11 cellular contexts compared by ENCODE assay signal in the genomic region with DNA sequence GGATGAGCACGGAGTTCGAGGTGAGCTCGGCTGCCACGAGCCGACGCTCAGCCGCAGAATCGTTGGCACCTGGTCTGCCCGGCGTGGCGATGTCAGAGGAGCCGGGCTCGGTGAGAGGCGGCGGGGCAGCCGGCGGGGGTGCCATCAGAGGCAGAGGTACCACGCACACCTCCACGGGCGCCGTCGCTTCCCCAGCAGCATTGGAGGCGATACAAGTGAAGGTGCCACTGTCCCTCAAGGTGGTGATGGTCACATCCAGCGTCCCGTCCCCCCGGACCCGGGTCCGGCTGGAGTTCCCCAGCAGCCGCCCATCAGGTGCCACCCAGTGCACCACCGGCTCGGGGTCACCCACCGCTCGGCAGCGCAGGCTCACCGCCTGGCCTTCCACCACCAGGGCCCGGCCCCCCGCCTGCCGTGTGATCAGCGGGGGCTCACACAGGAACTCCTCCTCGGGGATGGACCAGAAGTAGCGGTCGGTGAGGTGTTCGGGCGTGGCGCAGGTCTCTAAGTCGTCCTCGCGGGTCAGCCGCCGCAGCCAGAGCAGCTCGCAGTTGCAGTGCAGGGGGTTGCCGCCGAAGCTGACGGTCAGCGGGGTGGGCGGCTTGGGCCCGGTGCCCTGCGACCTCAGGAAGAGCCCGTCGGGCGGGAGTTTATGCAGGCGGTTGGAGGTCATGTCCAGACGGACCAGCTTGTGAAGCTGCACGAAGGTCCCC. TPM values are rescaled to one million over a fixed set of nuclear protein-coding genes. Genes with fewer than 3 reads are reported as not detected.
"Had no signal": no experiment of that assay in that cellular context is flagged by ENCODE, and none has a peak within 500 bp of the region (broad histone marks: within the 10 kb centered on the region; RNA-seq: fewer than 3 reads in every experiment).

No MANE protein-coding gene starts in this region.

- H3K9me3 Mint-ChIP-seq: H9, HFFc6, IgD-negative memory B cell had no signal

- ATAC-seq: HepG2 had no signal

- H3K27me3 Mint-ChIP-seq: IgD-negative memory B cell had no signal

- H3K4me3 Mint-ChIP-seq: H9, HFFc6, IgD-negative memory B cell had no signal

- DNase-seq: GM23248, GOT3, H9, HCEC 1CT, HFFc6, KBM-7 had no signal

- H3K9ac ChIP-seq: GM23248 had no signal

- H2AFZ ChIP-seq: GM23248 had no signal

- H3K4me3 ChIP-seq: GM23248 had no signal

- H3K27ac Mint-ChIP-seq: H9, HFFc6, IgD-negative memory B cell had no signal

- H3K27ac ChIP-seq: GM23248, HL-60 had no signal

- FAIRE-seq: H54, HepG2 had no signal

RNA-seq across cellular contexts. Expression of a gene that starts 6.5 kb away (rescaled TPM):
- total RNA-seq: GM23248 had no signal
- polyA plus RNA-seq: GM23248, HepG2 had no signal

RNA-seq across cellular contexts. Expression of a gene that starts 18.0 kb away (rescaled TPM):
- total RNA-seq: GM23248, H9, HepG2, HFFc6, HT1080 had no signal
- polyA plus RNA-seq: GM23248, HepG2, IgD-negative memory B cell had no signal

RNA-seq across cellular contexts. Expression of a gene that starts 21.7 kb away (rescaled TPM):
- total RNA-seq: GM23248, H9 had no signal

RNA-seq across cellular contexts. Expression of a gene that starts 46.0 kb away (rescaled TPM):
- total RNA-seq: GM23248, H9, HepG2, HFFc6, HT1080 had no signal
- polyA plus RNA-seq: GM23248, HepG2, IgD-negative memory B cell had no signal
